Comparison of ENCODE assay signal across 29 cellular contexts in the genomic region with DNA sequence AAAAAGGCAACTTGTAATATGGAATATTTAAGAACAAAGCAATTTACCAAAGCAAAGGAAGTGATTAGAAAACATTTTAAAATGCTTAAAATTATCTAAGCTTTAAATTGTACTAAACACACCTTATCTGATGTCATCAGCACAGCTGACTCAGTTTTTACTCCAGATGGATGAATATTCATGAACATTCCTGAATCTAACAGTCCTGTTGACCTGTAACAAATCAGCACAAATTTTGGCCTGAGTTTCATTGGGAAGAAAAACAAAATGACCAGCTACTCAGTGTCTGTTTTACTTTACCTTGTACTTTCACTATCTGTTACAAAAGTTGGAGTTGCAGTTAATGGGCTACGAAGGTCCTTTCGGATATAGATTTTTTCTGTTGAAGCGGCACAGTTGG.
"Had no signal": no experiment of that assay in that cellular context is flagged by ENCODE, and none has a peak within 500 bp of the region (broad histone marks: within the 10 kb centered on the region; RNA-seq: fewer than 3 reads in every experiment).

No MANE protein-coding gene starts in this region.

- H3K36me3 ChIP-seq: ovary had no signal

- H3K27ac ChIP-seq: left lung, lower lobe of right lung, ovary, skin epidermis, stomach, testis, tibial artery, upper lobe of right lung had no signal

- H3K4me3 ChIP-seq: left lung, lower lobe of right lung, ovary, skin epidermis, stomach, testis, tibial artery, upper lobe of right lung had no signal

- FAIRE-seq: islet of Langerhans, kidney, urothelium cell line had no signal

- H3K27me3 ChIP-seq: left lung, ovary, stomach, testis, tibial artery, upper lobe of right lung had no signal

- ATAC-seq: left colon; natural killer cell; right cardiac atrium; sciatic nerve; stimulated activated naive B cell treated with anti-CD40 and anti-IgM and Interleukin-4, amounts not matched to agents 10 μg/mL and 1 μg/mL and 100 μg/mL, for 72 hours; stimulated activated naive CD8-positive, alpha-beta T cell treated with anti-CD3 and anti-CD28 coated beads, Interleukin-15, Interleukin-2, amounts not matched to agents 100 U/mL and 50 U/mL, for 24 hours; upper lobe of right lung had no signal

- H3K27me3 Mint-ChIP-seq: naive B cell; progenitor cell of endocrine pancreas; stimulated activated naive B cell treated with anti-CD40 and anti-IgM and Interleukin-4, amounts not matched to agents 10 μg/mL and 1 μg/mL and 100 μg/mL, for 72 hours had no signal

- H3K4me1 Mint-ChIP-seq: immature natural killer cell; naive B cell; natural killer cell; stimulated activated naive B cell treated with anti-CD40 and anti-IgM and Interleukin-4, amounts not matched to agents 10 μg/mL and 1 μg/mL and 100 μg/mL, for 72 hours had no signal

- H3K9me3 ChIP-seq: left lung, lower lobe of right lung, ovary, stomach, testis, tibial artery, upper lobe of right lung had no signal

- H3K4me3 Mint-ChIP-seq: immature natural killer cell; naive B cell; natural killer cell; stimulated activated naive B cell treated with anti-CD40 and anti-IgM and Interleukin-4, amounts not matched to agents 10 μg/mL and 1 μg/mL and 100 μg/mL, for 72 hours had no signal

- H3K27ac Mint-ChIP-seq: immature natural killer cell; natural killer cell; progenitor cell of endocrine pancreas; stimulated activated naive B cell treated with anti-CD40 and anti-IgM and Interleukin-4, amounts not matched to agents 10 μg/mL and 1 μg/mL and 100 μg/mL, for 72 hours had no signal

- H3K4me1 ChIP-seq: left lung, lower lobe of right lung, stomach, tibial artery, upper lobe of right lung had no signal

- H3K9me3 Mint-ChIP-seq: immature natural killer cell; naive B cell; natural killer cell; stimulated activated naive B cell treated with anti-CD40 and anti-IgM and Interleukin-4, amounts not matched to agents 10 μg/mL and 1 μg/mL and 100 μg/mL, for 72 hours had no signal

- DNase-seq: hypothalamus; immature natural killer cell; kidney; left colon; left lung; lower lobe of right lung; mammary epithelial cell; mesenchymal stem cell; naive B cell; natural killer cell; ovary; retina; right cardiac atrium; stimulated activated CD4-positive, alpha-beta T cell treated with anti-CD3 and anti-CD28 coated beads, Interleukin-12 subunit alpha, Interleukin-12 subunit beta, amount 100 ng/mL, for 4 hours; stimulated activated CD4-positive, alpha-beta T cell treated with anti-CD3 and anti-CD28 coated beads, Interleukin-15, amount 100 ng/mL, for 24 hours; stimulated activated CD4-positive, alpha-beta T cell treated with anti-CD3 and anti-CD28 coated beads, Interleukin-2, amount 100 ng/mL, for 24 hours; stimulated activated CD4-positive, alpha-beta T cell treated with anti-CD3 and anti-CD28 coated beads, Interleukin-4, amount 100 ng/mL, for 1 hour; stimulated activated naive B cell treated with anti-CD40 and anti-IgM and Interleukin-4, amounts not matched to agents 10 μg/mL and 1 μg/mL and 100 μg/mL, for 72 hours; stimulated activated naive CD8-positive, alpha-beta T cell treated with anti-CD3 and anti-CD28 coated beads, Interleukin-15, Interleukin-2, amounts not matched to agents 100 U/mL and 50 U/mL, for 24 hours; stomach; testis; tibial artery; trophoblast cell; upper lobe of right lung had no signal
